ENCODE assay signal across 9 cellular contexts in genomic region chr5:124935060-124935459, GRCh38.
DNase-seq lines count a peak whose midpoint lies in the region; ATAC-seq, FAIRE-seq and TF ChIP-seq lines count a peak whose summit lies in the region.
"Had no signal": no experiment of that assay in that cellular context is flagged by ENCODE, and none has a peak within 500 bp of the region (broad histone marks: within the 10 kb centered on the region; RNA-seq: fewer than 3 reads in every experiment).

No MANE protein-coding gene starts in this region.

- DNase-seq in central memory CD8-positive, alpha-beta T cell (ENCODE audit: low spot score in 2 of 2) = no peak
- DNase-seq in hippocampal formation (lab: John Stamatoyannopoulos, UW) = no peak
- DNase-seq in D721Med (ENCODE audit: insufficient read length, low spot score) = no peak
- DNase-seq in tibial nerve (ENCODE audit: low spot score in 2 of 2) = no peak
- no peak for DNase-seq in endodermal cell

- FAIRE-seq in D721Med (lab: Jason Lieb, UNC) = no peak

- H3K9me3 ChIP-seq in tibial nerve (no peaks in the 10 kb centered on the region), endodermal cell (ENCODE audit: control insufficient read depth, low read length) (peaks cover 3% of the 10 kb centered on the region)
- H3K9me3 ChIP-seq: breast epithelium had no signal

- H3K27me3 ChIP-seq in tibial nerve (no peaks in the 10 kb centered on the region), endodermal cell (ENCODE audit: control insufficient read depth, insufficient read depth, low read length, poor library complexity, severe bottlenecking) (no peaks in the 10 kb centered on the region)
- H3K27me3 ChIP-seq: breast epithelium had no signal

- H3K27me3 Mint-ChIP-seq in central memory CD8-positive, alpha-beta T cell = no peaks in the 10 kb centered on the region
- H3K27me3 Mint-ChIP-seq in endodermal cell (ENCODE audit: insufficient read depth) = peaks cover 3% of the 10 kb centered on the region

- no peak overlapping the region for H3K27ac Mint-ChIP-seq in central memory CD8-positive, alpha-beta T cell (ENCODE audit: low read depth)
- H3K27ac Mint-ChIP-seq in endodermal cell = no peak overlapping the region

- H3K36me3 Mint-ChIP-seq in central memory CD8-positive, alpha-beta T cell (ENCODE audit: insufficient read depth) = no peaks in the 10 kb centered on the region
- H3K36me3 Mint-ChIP-seq in endodermal cell (ENCODE audit: low read depth) = peaks cover 3% of the 10 kb centered on the region

- H3K4me1 ChIP-seq in tibial nerve (no peaks in the 10 kb centered on the region), endodermal cell (ENCODE audit: control insufficient read depth, insufficient read depth, low read length) (no peaks in the 10 kb centered on the region)
- H3K4me1 ChIP-seq: breast epithelium had no signal

- no peak for TF ChIP-seq EP300 in tibial nerve (IDR thresholded peaks at IDR 0.05)

- 91 to 94% methylated on average over 4 of the region's 4 CpGs for WGBS in tibial nerve, 2 donors
- 92 to 97% methylated on average over 4 of the region's 4 CpGs for WGBS in endodermal cell (ENCODE audit: insufficient coverage in 1 of 2, insufficient read length in 1 of 2), 2 experiments

- H3K4me3 Mint-ChIP-seq in central memory CD8-positive, alpha-beta T cell = no peak overlapping the region
- H3K4me3 Mint-ChIP-seq in endodermal cell = no peak overlapping the region

- no peaks in the 10 kb centered on the region for H3K4me1 Mint-ChIP-seq in central memory CD8-positive, alpha-beta T cell
- peaks cover 3% of the 10 kb centered on the region for H3K4me1 Mint-ChIP-seq in endodermal cell

- TF ChIP-seq POLR2A in tibial nerve (IDR thresholded peaks at IDR 0.05) = no peak

- ATAC-seq in GM18508 (IDR thresholded peaks at IDR 0.05; ENCODE audit: insufficient read depth, unreplicated experiment) = peak; percentile 73
- ATAC-seq in GM21529 (IDR thresholded peaks at IDR 0.05; ENCODE audit: unreplicated experiment) = peak; percentile 81
- peak; percentile 66 for ATAC-seq in HG03442 (IDR thresholded peaks at IDR 0.05; ENCODE audit: unreplicated experiment)
- peak; percentile 24 for ATAC-seq in central memory CD8-positive, alpha-beta T cell (replicated peaks; ENCODE audit: extremely low read depth, poor library complexity, severe bottlenecking)

- H3K36me3 ChIP-seq in tibial nerve (no peaks in the 10 kb centered on the region), endodermal cell (ENCODE audit: control insufficient read depth, insufficient read depth, low read length) (no peaks in the 10 kb centered on the region)
- H3K36me3 ChIP-seq: breast epithelium had no signal

- H3K9ac ChIP-seq in endodermal cell (ENCODE audit: extremely low read depth, low read length, poor library complexity, severe bottlenecking) = no peak overlapping the region

- H3K9me3 Mint-ChIP-seq in central memory CD8-positive, alpha-beta T cell = no peaks in the 10 kb centered on the region
- peaks cover 7% of the 10 kb centered on the region for H3K9me3 Mint-ChIP-seq in endodermal cell

- H3K27ac ChIP-seq in tibial nerve = no peak overlapping the region
- H3K27ac ChIP-seq in endodermal cell (ENCODE audit: low read depth, low read length) = no peak overlapping the region
- H3K27ac ChIP-seq: breast epithelium had no signal

- H3K4me3 ChIP-seq in tibial nerve = no peak overlapping the region
- H3K4me3 ChIP-seq in endodermal cell (ENCODE audit: low read length) = no peak overlapping the region
- H3K4me3 ChIP-seq: breast epithelium had no signal

- TF ChIP-seq CTCF in D721Med (IDR thresholded peaks at IDR 0.05; ENCODE audit: insufficient read depth, missing control alignments) (no peak), tibial nerve (IDR thresholded peaks at IDR 0.05) (no peak), endodermal cell (conservative IDR thresholded peaks at IDR 0.05) (no peak)

Comparison
In these comparisons a context has a peak if more than half of its experiments do, and no peak if none do; other contexts are left out.
1. ATAC-seq: peak in every context shown above with its lines; median percentile 81 in GM21529; 73 in GM18508; 66 in HG03442; 24 in central memory CD8-positive, alpha-beta T cell.